8 cellular contexts compared by ENCODE assay signal in genomic region chr5:73564018-73564417, GRCh38. TPM values are rescaled to one million over a fixed set of nuclear protein-coding genes. Genes with fewer than 3 reads are reported as not detected.
DNase-seq lines count a peak whose midpoint lies in the region; ATAC-seq and TF ChIP-seq lines count a peak whose summit lies in the region.

No MANE protein-coding gene starts in this region.

- peaks cover 37% of the 10 kb centered on the region for H3K4me1 Mint-ChIP-seq in activated B cell treated with CpG ODN at 0.5 μM for 24 hours

- H3K9me3 ChIP-seq in iPS-18a (ENCODE audit: control insufficient read depth, low read depth, low read length) (no peaks in the 10 kb centered on the region), stomach smooth muscle (ENCODE audit: control insufficient read depth in 2 of 2, low read length in 2 of 2) (no peaks in the 10 kb centered on the region), mucosa of descending colon (no peaks in the 10 kb centered on the region)

- no peaks in the 10 kb centered on the region for H3K27me3 Mint-ChIP-seq in activated B cell treated with CpG ODN at 0.5 μM for 24 hours

- no peaks in the 10 kb centered on the region for H3K9me3 Mint-ChIP-seq in activated B cell treated with CpG ODN at 0.5 μM for 24 hours

- POLR2A ChIA-PET in activated B cell treated with CpG ODN at 0.5 μM for 24 hours (lab: Charles Lee): interaction anchor here (3.0 kb wide), 1 partner anchor 66 kb away, joined by 35 read pairs; the partner anchor contains the start of gene BTF3

- H3K27me3 ChIP-seq in iPS-18a (ENCODE audit: control insufficient read depth, insufficient read depth, low read length) (no peaks in the 10 kb centered on the region), stomach smooth muscle (ENCODE audit: control insufficient read depth in 1 of 2, insufficient read depth in 2 of 2, low read length in 2 of 2) (no peaks in the 10 kb centered on the region)

- peaks cover 3% of the 10 kb centered on the region for H3K4me1 ChIP-seq in iPS-18a (ENCODE audit: control insufficient read depth, low read depth, low read length)
- peaks cover 13% of the 10 kb centered on the region for H3K4me1 ChIP-seq in stomach smooth muscle (ENCODE audit: control insufficient read depth, insufficient read depth, low read length)
- H3K4me1 ChIP-seq in mucosa of descending colon (ENCODE audit: low read depth): peaks cover 19% of the 10 kb centered on the region

- peak overlapping the region; percentile 99 for H3K4me3 Mint-ChIP-seq in activated B cell treated with CpG ODN at 0.5 μM for 24 hours

- peak overlapping the region; percentile 100 for H3K27ac Mint-ChIP-seq in activated B cell treated with CpG ODN at 0.5 μM for 24 hours

- H3K36me3 ChIP-seq in iPS-18a (ENCODE audit: control insufficient read depth, low read depth, low read length) (peaks cover 13% of the 10 kb centered on the region), stomach smooth muscle (ENCODE audit: control insufficient read depth in 2 of 2, insufficient read depth in 2 of 2, low read length in 2 of 2) (peaks cover 9 to 12% of the 10 kb centered on the region in 2 donors), mucosa of descending colon (ENCODE audit: low read depth) (no peaks in the 10 kb centered on the region)

- ATAC-seq in activated B cell treated with CpG ODN at 0.5 μM for 24 hours (ENCODE audit: low read depth) (no peak), mucosa of descending colon (no peak), HG02852 (IDR thresholded peaks at IDR 0.05; ENCODE audit: unreplicated experiment) (no peak)

- H3K4me3 ChIP-seq in iPS-18a (ENCODE audit: low read length) (peak overlapping the region; percentile 98), stomach smooth muscle (ENCODE audit: low read length in 2 of 2) (peak overlapping the region; percentile 96 to 97), mucosa of descending colon (no peak overlapping the region)

- H3K9ac ChIP-seq in iPS-18a (ENCODE audit: low read length) (no peak overlapping the region), stomach smooth muscle (ENCODE audit: low read length in 2 of 2) (peak overlapping the region; percentile 95 to 98)

- CTCF ChIA-PET in activated B cell treated with CpG ODN at 0.5 μM for 24 hours (lab: Charles Lee): no interaction called here

- TF ChIP-seq CTCF in activated B cell treated with CpG ODN at 0.5 μM for 24 hours (IDR thresholded peaks at IDR 0.05) (no peak), mucosa of descending colon (IDR thresholded peaks at IDR 0.05) (no peak)

- intact Hi-C loops in activated B cell treated with CpG ODN at 0.5 μM for 24 hours (cut with micrococcal nuclease) (loop anchor here (2.0 to 10.0 kb wide), 5 partner anchors 115 to 1979 kb away; partner anchors contain the start of genes ENC1, FAM169A, FOXD1 and MCCC2), mucosa of descending colon (cut with DNase I, micrococcal nuclease) (no loop called here)

- H3K36me3 Mint-ChIP-seq in activated B cell treated with CpG ODN at 0.5 μM for 24 hours (ENCODE audit: low read depth): peaks cover 36% of the 10 kb centered on the region

- H3K27ac ChIP-seq in iPS-18a (ENCODE audit: low read length) (no peak overlapping the region), stomach smooth muscle (ENCODE audit: low read length) (peak overlapping the region; percentile 93)

- DNase-seq in NCI-H82 (lab: John Stamatoyannopoulos, UW): peak; percentile 4
- DNase-seq in NCI-H82 treated with DMSO at 0.1 percent for 48 hours (lab: John Stamatoyannopoulos, UW; ENCODE audit: unreplicated experiment): no peak
- no peak for DNase-seq in activated B cell treated with CpG ODN at 0.5 μM for 24 hours
- no peak for DNase-seq in mucosa of descending colon
- no peak for DNase-seq in germinal center (ENCODE audit: low spot score)

RNA-seq across cellular contexts. Expression of gene ANKRA2, which starts 1.4 kb away (rescaled TPM):
- 17.7 and 22.9 TPM in 2 replicates for total RNA-seq in activated B cell treated with CpG ODN at 0.5 μM for 24 hours
- total RNA-seq in mucosa of descending colon: 10 to 100 TPM; 20.8 to 23.8 (median 23.1) TPM

RNA-seq across cellular contexts. Expression of gene UTP15, which starts 1.5 kb away (rescaled TPM):
- total RNA-seq in activated B cell treated with CpG ODN at 0.5 μM for 24 hours: 35.7 and 40.4 TPM in 2 replicates
- total RNA-seq in mucosa of descending colon: 10 to 100 TPM; 11.9 to 15.0 (median 13.5) TPM
